In the genomic region with DNA sequence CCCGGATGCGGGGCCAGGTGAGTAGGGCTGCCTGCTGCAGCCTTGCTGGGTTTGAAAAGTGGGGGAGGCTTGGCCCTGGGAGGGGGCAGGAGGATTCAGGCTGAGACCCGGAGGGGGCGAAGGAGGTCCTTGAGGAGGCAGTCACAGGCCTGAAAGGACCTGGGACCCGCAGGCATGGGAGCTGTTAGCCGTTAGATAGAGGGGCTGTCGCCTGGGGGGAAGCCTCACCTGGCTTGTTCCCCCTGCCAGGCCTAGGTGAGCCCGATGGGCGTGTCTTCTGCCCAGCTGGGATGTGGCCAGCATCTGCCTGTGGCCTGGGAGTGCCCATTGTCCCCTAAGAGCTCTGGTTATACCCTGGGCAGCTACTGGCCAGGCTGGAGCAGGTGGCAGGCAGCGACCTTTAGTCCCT, we compare ENCODE assay signal across 9 cellular contexts. TPM values are rescaled to one million over a fixed set of nuclear protein-coding genes. Genes with fewer than 3 reads are reported as not detected.
DNase-seq lines count a peak whose midpoint lies in the region; ATAC-seq and TF ChIP-seq lines count a peak whose summit lies in the region.
"Had no signal": no experiment of that assay in that cellular context is flagged by ENCODE, and none has a peak within 500 bp of the region (broad histone marks: within the 10 kb centered on the region; RNA-seq: fewer than 3 reads in every experiment).

No MANE protein-coding gene starts in this region.

- H3K4me3 ChIP-seq in left lung (peak overlapping the region; percentile 44 to 53), tibial nerve (peak overlapping the region in 3 of 4 donors; percentile 26 to 65 (median 60))
- H3K4me3 ChIP-seq: SJSA1 had no signal

- TF ChIP-seq POLR2A in tibial nerve (IDR thresholded peaks at IDR 0.05) (no peak), erythroblast (IDR thresholded peaks at IDR 0.05; ENCODE audit: low read length) (no peak)

- TF ChIP-seq CTCF in left lung (IDR thresholded peaks at IDR 0.05) (no peak), tibial nerve (IDR thresholded peaks at IDR 0.05) (no peak)

- peaks cover 0 to 3% of the 10 kb centered on the region in 2 donors for H3K9me3 ChIP-seq in left lung
- peaks cover 0 to 13% (median 0%) of the 10 kb centered on the region in 4 donors for H3K9me3 ChIP-seq in tibial nerve
- H3K9me3 ChIP-seq: SJSA1 had no signal

- H3K4me3 Mint-ChIP-seq in activated CD8-positive, alpha-beta T cell treated with anti-CD3 and anti-CD28 coated beads, Interleukin-2, amount 10 ng/mL, durations not matched to agents 7 days and 5 days, result no peak overlapping the region

- no peak for TF ChIP-seq EP300 in tibial nerve (IDR thresholded peaks at IDR 0.05)

- H3K4me1 ChIP-seq in left lung (peaks cover 8 to 34% of the 10 kb centered on the region in 2 donors), tibial nerve (peaks cover 0 to 55% (median 20%) of the 10 kb centered on the region in 4 donors)

- intact Hi-C loops in left lung (cut with DNase I), result no loop called here

- 9 to 23% methylated on average over 5 to 6 of the region's 10 CpGs for WGBS in tibial nerve, 2 donors

- POLR2A ChIA-PET in activated CD8-positive, alpha-beta T cell treated with anti-CD3 and anti-CD28 coated beads, Interleukin-2, amount 10 ng/mL, durations not matched to agents 7 days and 5 days (lab: Charles Lee), result no interaction called here

- peaks cover 2% of the 10 kb centered on the region for H3K9me3 Mint-ChIP-seq in activated CD8-positive, alpha-beta T cell treated with anti-CD3 and anti-CD28 coated beads, Interleukin-2, amount 10 ng/mL, durations not matched to agents 7 days and 5 days (ENCODE audit: insufficient read depth)

- H3K27ac ChIP-seq in left lung, result peak overlapping the region; percentile 61 to 83
- H3K27ac ChIP-seq in tibial nerve, result peak overlapping the region; percentile 71 to 95 (median 92)
- H3K27ac ChIP-seq: SJSA1 had no signal

- peaks cover 3 to 71% of the 10 kb centered on the region in 2 donors for H3K27me3 ChIP-seq in left lung
- peaks cover 0 to 35% of the 10 kb centered on the region in 2 donors for H3K27me3 ChIP-seq in tibial nerve

- CTCF ChIA-PET in activated CD8-positive, alpha-beta T cell treated with anti-CD3 and anti-CD28 coated beads, Interleukin-2, amount 10 ng/mL, durations not matched to agents 7 days and 5 days (lab: Charles Lee), result interaction anchor here (1.3 to 4.9 kb wide), 10 partner anchors 8 to 371 kb away, joined by 3 to 48 read pairs (median 12); no protein-coding TSS in a partner anchor

- H3K4me1 Mint-ChIP-seq in activated CD8-positive, alpha-beta T cell treated with anti-CD3 and anti-CD28 coated beads, Interleukin-2, amount 10 ng/mL, durations not matched to agents 7 days and 5 days (ENCODE audit: low read depth), result peaks cover 15% of the 10 kb centered on the region

- no peak overlapping the region for H3K27ac Mint-ChIP-seq in activated CD8-positive, alpha-beta T cell treated with anti-CD3 and anti-CD28 coated beads, Interleukin-2, amount 10 ng/mL, durations not matched to agents 7 days and 5 days

- peaks cover 38% of the 10 kb centered on the region for H3K27me3 Mint-ChIP-seq in activated CD8-positive, alpha-beta T cell treated with anti-CD3 and anti-CD28 coated beads, Interleukin-2, amount 10 ng/mL, durations not matched to agents 7 days and 5 days (ENCODE audit: low read depth)

- H3K36me3 ChIP-seq in left lung (no peaks in the 10 kb centered on the region), tibial nerve (no peaks in the 10 kb centered on the region)
- H3K36me3 ChIP-seq: SJSA1 had no signal

- peak; percentile 64 for DNase-seq in activated CD8-positive, alpha-beta memory T cell treated with anti-CD3 and anti-CD28 coated beads, Interleukin-2, amount 50 U/mL, for 48 hours
- DNase-seq in activated CD8-positive, alpha-beta memory T cell treated with anti-CD3 and anti-CD28 coated beads for 24 hours, result no peak
- no peak for DNase-seq in activated CD8-positive, alpha-beta T cell treated with anti-CD3 and anti-CD28 coated beads, Interleukin-2, amount 10 ng/mL, durations not matched to agents 7 days and 5 days
- DNase-seq in left lung, result peak; percentile 79 to 84
- DNase-seq in tibial nerve (ENCODE audit: low spot score in 2 of 2), result no peak
- no peak for DNase-seq in Ammon's horn (ENCODE audit: low spot score)
- no peak for DNase-seq in erythroblast (lab: John Stamatoyannopoulos, UW)

- H3K36me3 Mint-ChIP-seq in activated CD8-positive, alpha-beta T cell treated with anti-CD3 and anti-CD28 coated beads, Interleukin-2, amount 10 ng/mL, durations not matched to agents 7 days and 5 days (ENCODE audit: low read depth), result no peaks in the 10 kb centered on the region

- ATAC-seq in activated CD8-positive, alpha-beta T cell treated with anti-CD3 and anti-CD28 coated beads, Interleukin-2, amount 10 ng/mL, durations not matched to agents 7 days and 5 days, result peak; percentile 0
- peak; percentile 84 for ATAC-seq in left lung
- no peak for ATAC-seq in GM21717 (IDR thresholded peaks at IDR 0.05; ENCODE audit: unreplicated experiment)

RNA-seq across cellular contexts. Expression of a gene that starts 1.8 kb away (rescaled TPM):
- total RNA-seq in activated CD8-positive, alpha-beta T cell treated with anti-CD3 and anti-CD28 coated beads, Interleukin-2, amount 10 ng/mL, durations not matched to agents 7 days and 5 days, result under 1 TPM; 0.13 TPM
- total RNA-seq in left lung (10 to 100 TPM in 1 of 2 donors, 1 to 10 TPM in 1; 9.9 to 21.8 TPM), tibial nerve (10 to 100 TPM in 1 of 4 donors, 1 to 10 TPM in 3; 1.9 to 10.8 (median 3.4) TPM)

RNA-seq across cellular contexts. Expression of a gene that starts 11.2 kb away (rescaled TPM):
- not detected for total RNA-seq in activated CD8-positive, alpha-beta T cell treated with anti-CD3 and anti-CD28 coated beads, Interleukin-2, amount 10 ng/mL, durations not matched to agents 7 days and 5 days
- total RNA-seq in left lung (not detected), tibial nerve (not detected)
- total RNA-seq: SJSA1 had no signal

RNA-seq across cellular contexts. Expression of a gene that starts 24.2 kb away (rescaled TPM):
- total RNA-seq in activated CD8-positive, alpha-beta T cell treated with anti-CD3 and anti-CD28 coated beads, Interleukin-2, amount 10 ng/mL, durations not matched to agents 7 days and 5 days, result not detected
- not detected for total RNA-seq in left lung
- total RNA-seq in tibial nerve, result not detected
- total RNA-seq: SJSA1 had no signal

RNA-seq across cellular contexts. Expression of a gene that starts 34.4 kb away (rescaled TPM):
- not detected for total RNA-seq in activated CD8-positive, alpha-beta T cell treated with anti-CD3 and anti-CD28 coated beads, Interleukin-2, amount 10 ng/mL, durations not matched to agents 7 days and 5 days
- not detected for total RNA-seq in left lung
- not detected for total RNA-seq in tibial nerve
- total RNA-seq: SJSA1 had no signal

RNA-seq across cellular contexts. Expression of a gene that starts 48.1 kb away (rescaled TPM):
- total RNA-seq in activated CD8-positive, alpha-beta T cell treated with anti-CD3 and anti-CD28 coated beads, Interleukin-2, amount 10 ng/mL, durations not matched to agents 7 days and 5 days, result not detected
- total RNA-seq in left lung (not detected), tibial nerve (not detected)
- total RNA-seq: SJSA1 had no signal

Comparison
In these comparisons a context has a peak if more than half of its experiments do, and no peak if none do; other contexts are left out.
1. DNase-seq: peak in activated CD8-positive, alpha-beta memory T cell treated with anti-CD3 and anti-CD28 coated beads, Interleukin-2, amount 50 U/mL, for 48 hours (single experiment) and left lung (2 of 2); none in activated CD8-positive, alpha-beta memory T cell treated with anti-CD3 and anti-CD28 coated beads for 24 hours (single experiment), activated CD8-positive, alpha-beta T cell treated with anti-CD3 and anti-CD28 coated beads, Interleukin-2, amount 10 ng/mL, durations not matched to agents 7 days and 5 days (single experiment), tibial nerve (0 of 2), Ammon's horn (single experiment) and erythroblast (0 of 2).